26 cellular contexts compared by ENCODE assay signal in the genomic region with DNA sequence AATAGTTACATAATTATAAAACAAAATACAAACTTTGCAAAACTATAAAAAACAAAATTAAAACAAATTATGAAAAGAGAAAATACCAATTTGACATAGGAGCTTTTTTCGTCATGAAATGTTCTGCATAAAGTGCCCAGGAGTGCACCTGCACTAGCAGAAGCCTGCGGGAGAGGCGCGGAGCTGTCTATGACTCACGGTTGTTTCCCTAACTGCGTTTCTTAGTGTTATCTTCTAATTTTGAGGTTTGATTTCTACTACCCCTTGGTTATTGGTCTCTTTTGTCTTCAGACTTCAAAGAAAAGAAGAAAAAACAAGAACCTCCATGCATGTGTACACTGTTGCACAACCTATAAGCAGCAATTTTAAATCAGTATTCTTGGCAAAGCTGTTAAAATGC.
"Had no signal": no experiment of that assay in that cellular context is flagged by ENCODE, and none has a peak within 500 bp of the region (broad histone marks: within the 10 kb centered on the region; RNA-seq: fewer than 3 reads in every experiment).

No MANE protein-coding gene starts in this region.

- DNase-seq: stimulated activated CD4-positive, alpha-beta T cell treated with anti-CD3 and anti-CD28 coated beads, Interleukin-2, amount 100 ng/mL, for 48 hours; stimulated activated CD4-positive, alpha-beta T cell treated with anti-CD3 and anti-CD28 coated beads, Interleukin-4, amount 100 ng/mL, for 1 hour; stimulated activated CD4-positive, alpha-beta T cell treated with anti-CD3 and anti-CD28 coated beads, Interleukin-4, amount 100 ng/mL, for 24 hours; stimulated activated CD4-positive, alpha-beta T cell treated with anti-CD3 and anti-CD28 coated beads, Interleukin-4, amount 100 ng/mL, for 4 hours; stimulated activated CD8-positive, alpha-beta memory T cell treated with anti-CD3 and anti-CD28 coated beads, Interleukin-4, amount 100 ng/mL, for 48 hours; stimulated activated naive B cell treated with anti-CD40 and anti-IgM and Interleukin-4, amounts not matched to agents 10 μg/mL and 1 μg/mL and 100 μg/mL, for 72 hours; stimulated activated naive CD4-positive, alpha-beta T cell; stimulated activated naive CD4-positive, alpha-beta T cell treated with Interleukin-2 at 50 U/mL for 16 hours; stimulated activated naive CD8-positive, alpha-beta T cell treated with anti-CD3 and anti-CD28 coated beads, Interleukin-15, amount 100 ng/mL, for 72 hours; stimulated activated naive CD8-positive, alpha-beta T cell treated with anti-CD3 and anti-CD28 coated beads, Interleukin-15, Interleukin-2, amounts not matched to agents 100 U/mL and 50 U/mL, for 24 hours; stomach; substantia nigra; testis; thyroid gland; tibial artery; transverse colon; trophoblast cell; upper lobe of right lung; uterus had no signal

- H3K36me3 ChIP-seq: stomach, suprapubic skin, thoracic aorta, thyroid gland, tibial artery, tibial nerve, transverse colon, upper lobe of left lung, upper lobe of right lung, uterus, vagina had no signal

- H3K4me3 ChIP-seq: stomach, suprapubic skin, testis, thoracic aorta, thyroid gland, tibial artery, tibial nerve, transverse colon, upper lobe of left lung, upper lobe of right lung, uterus, vagina had no signal

- H3K9me3 ChIP-seq: suprapubic skin, testis, thoracic aorta, thyroid gland, tibial artery, transverse colon, upper lobe of left lung, upper lobe of right lung, uterus, vagina had no signal

- H3K4me1 ChIP-seq: stomach, suprapubic skin, testis, thyroid gland, tibial artery, tibial nerve, transverse colon, upper lobe of left lung, upper lobe of right lung, uterus, vagina had no signal

- ATAC-seq: stimulated activated effector memory CD8-positive, alpha-beta T cell treated with anti-CD3 and anti-CD28 coated beads, Interleukin-12 subunit alpha, Interleukin-12 subunit beta, amount 100 ng/mL, for 72 hours; stimulated activated memory B cell treated with anti-CD40 and anti-IgM and Interleukin-4, amounts not matched to agents 10 μg/mL and 1 μg/mL and 100 μg/mL, for 72 hours; stimulated activated naive B cell treated with anti-CD40 and anti-IgM and Interleukin-4, amounts not matched to agents 10 μg/mL and 1 μg/mL and 100 μg/mL, for 72 hours; stimulated activated naive CD8-positive, alpha-beta T cell treated with anti-CD3 and anti-CD28 coated beads, Interleukin-15, amount 100 ng/mL, for 72 hours; stimulated activated naive CD8-positive, alpha-beta T cell treated with anti-CD3 and anti-CD28 coated beads, Interleukin-15, Interleukin-2, amounts not matched to agents 100 U/mL and 50 U/mL, for 24 hours; upper lobe of right lung had no signal

- H3K27ac ChIP-seq: stomach, suprapubic skin, testis, thoracic aorta, thyroid gland, tibial artery, tibial nerve, transverse colon, upper lobe of left lung, upper lobe of right lung, uterus, vagina had no signal

- H3K27me3 ChIP-seq: stomach, suprapubic skin, testis, thyroid gland, tibial artery, tibial nerve, transverse colon, upper lobe of left lung, upper lobe of right lung, uterus, vagina had no signal
